1 cellular context compared by ENCODE assay signal in genomic region chr2:231455222-231455621, GRCh38.
TF ChIP-seq lines count a peak whose summit lies in the region.

No MANE protein-coding gene starts in this region.

TF ChIP-seq in K562, 482 proteins besides CTCF, POLR2A, EP300 and RAD21:
- TF ChIP-seq ZNF280A (IDR thresholded peaks at IDR 0.05; ENCODE audit: low read depth, partially characterized antibody) (no peak), IRF1 (CRISPR knock-in tag; IDR thresholded peaks at IDR 0.05; ENCODE audit: borderline replicate concordance) (no peak), ZNF77 (CRISPR knock-in tag; IDR thresholded peaks at IDR 0.05) (no peak), CUX1 (CRISPR knock-in tag; IDR thresholded peaks at IDR 0.05) (no peak), SMARCA4 (IDR thresholded peaks at IDR 0.05) (no peak), PHTF2 (CRISPR knock-in tag; IDR thresholded peaks at IDR 0.05) (no peak), RBBP5 (IDR thresholded peaks at IDR 0.05; ENCODE audit: borderline replicate concordance, insufficient read depth, low read length, poor library complexity, severe bottlenecking) (no peak), SP1 (CRISPR knock-in tag; IDR thresholded peaks at IDR 0.05) (no peak), VEZF1 (CRISPR knock-in tag; IDR thresholded peaks at IDR 0.05) (no peak), KDM4B (IDR thresholded peaks at IDR 0.05; ENCODE audit: borderline replicate concordance in 2 of 2, low read depth in 1 of 2) (no peak), LCOR (CRISPR knock-in tag; IDR thresholded peaks at IDR 0.05) (no peak), PHF20 (IDR thresholded peaks at IDR 0.05; ENCODE audit: partially characterized antibody) (no peak), ZNF384 (IDR thresholded peaks at IDR 0.05; ENCODE audit: low read depth, low read length) (no peak), GABPB1 (CRISPR knock-in tag; IDR thresholded peaks at IDR 0.05) (no peak), POLR2G (IDR thresholded peaks at IDR 0.05; ENCODE audit: low read depth, low read length) (peak; percentile 45; the same call in 1 of the 2 replicates), THRAP3 (IDR thresholded peaks at IDR 0.05; ENCODE audit: borderline replicate concordance) (no peak), CEBPB (tag; IDR thresholded peaks at IDR 0.05) (no peak), SUPT5H (IDR thresholded peaks at IDR 0.05) (0 out of 2 replicates have a peak, but pooled peaks have one; percentile 41), ETS2 (tag; IDR thresholded peaks at IDR 0.05; ENCODE audit: borderline replicate concordance, poor library complexity, severe bottlenecking) (no peak), SMARCE1 (IDR thresholded peaks at IDR 0.05) (no peak), FOXM1 (IDR thresholded peaks at IDR 0.05; ENCODE audit: low read depth) (no peak), FOXM1 (CRISPR knock-in tag; IDR thresholded peaks at IDR 0.05; ENCODE audit: low read depth) (no peak), YBX1 (IDR thresholded peaks at IDR 0.05) (no peak), ZKSCAN1 (IDR thresholded peaks at IDR 0.05; ENCODE audit: low read depth, low read length) (no peak), WHSC1 (IDR thresholded peaks at IDR 0.05; ENCODE audit: low read length) (no peak), NCOA6 (IDR thresholded peaks at IDR 0.05) (no peak), SIRT6 (IDR thresholded peaks at IDR 0.05; ENCODE audit: low read depth, low read length) (no peak), ZNF41 (CRISPR knock-in tag; conservative IDR thresholded peaks at IDR 0.05) (no peak), POLR2AphosphoS5 (IDR thresholded peaks at IDR 0.05; ENCODE audit: control insufficient read depth, insufficient read depth, low read depth, low read length) (peak; percentile 50; the same call in 1 of the 2 replicates), ZNF121 (CRISPR knock-in tag; conservative IDR thresholded peaks at IDR 0.05) (no peak), HNRNPLL (IDR thresholded peaks at IDR 0.05; ENCODE audit: low read depth, low read length, poor library complexity, severe bottlenecking) (no peak), CAMTA2 (CRISPR knock-in tag; conservative IDR thresholded peaks at IDR 0.05) (no peak), NFE2L1 (tag; IDR thresholded peaks at IDR 0.05; ENCODE audit: borderline replicate concordance, low read depth) (no peak), BMI1 (IDR thresholded peaks at IDR 0.05; ENCODE audit: low read length) (no peak), HOXB6 (CRISPR knock-in tag; IDR thresholded peaks at IDR 0.05; ENCODE audit: borderline replicate concordance) (no peak), ZNF431 (CRISPR knock-in tag; IDR thresholded peaks at IDR 0.05) (no peak), THRB (CRISPR knock-in tag; conservative IDR thresholded peaks at IDR 0.05) (0 out of 2 replicates have a peak, but pooled peaks have one; percentile 33), TAF15 (IDR thresholded peaks at IDR 0.05; ENCODE audit: low read depth, low read length) (no peak), TCF7L2 (IDR thresholded peaks at IDR 0.05; ENCODE audit: low read depth, low read length) (no peak), ZNF23 (CRISPR knock-in tag; IDR thresholded peaks at IDR 0.05) (no peak), NCOA4 (IDR thresholded peaks at IDR 0.05; ENCODE audit: partially characterized antibody) (no peak), RBFOX2 (IDR thresholded peaks at IDR 0.05; ENCODE audit: low read depth, low read length) (peak; percentile 50), GATAD2B (IDR thresholded peaks at IDR 0.05; ENCODE audit: borderline replicate concordance) (no peak)
